In the genomic region with DNA sequence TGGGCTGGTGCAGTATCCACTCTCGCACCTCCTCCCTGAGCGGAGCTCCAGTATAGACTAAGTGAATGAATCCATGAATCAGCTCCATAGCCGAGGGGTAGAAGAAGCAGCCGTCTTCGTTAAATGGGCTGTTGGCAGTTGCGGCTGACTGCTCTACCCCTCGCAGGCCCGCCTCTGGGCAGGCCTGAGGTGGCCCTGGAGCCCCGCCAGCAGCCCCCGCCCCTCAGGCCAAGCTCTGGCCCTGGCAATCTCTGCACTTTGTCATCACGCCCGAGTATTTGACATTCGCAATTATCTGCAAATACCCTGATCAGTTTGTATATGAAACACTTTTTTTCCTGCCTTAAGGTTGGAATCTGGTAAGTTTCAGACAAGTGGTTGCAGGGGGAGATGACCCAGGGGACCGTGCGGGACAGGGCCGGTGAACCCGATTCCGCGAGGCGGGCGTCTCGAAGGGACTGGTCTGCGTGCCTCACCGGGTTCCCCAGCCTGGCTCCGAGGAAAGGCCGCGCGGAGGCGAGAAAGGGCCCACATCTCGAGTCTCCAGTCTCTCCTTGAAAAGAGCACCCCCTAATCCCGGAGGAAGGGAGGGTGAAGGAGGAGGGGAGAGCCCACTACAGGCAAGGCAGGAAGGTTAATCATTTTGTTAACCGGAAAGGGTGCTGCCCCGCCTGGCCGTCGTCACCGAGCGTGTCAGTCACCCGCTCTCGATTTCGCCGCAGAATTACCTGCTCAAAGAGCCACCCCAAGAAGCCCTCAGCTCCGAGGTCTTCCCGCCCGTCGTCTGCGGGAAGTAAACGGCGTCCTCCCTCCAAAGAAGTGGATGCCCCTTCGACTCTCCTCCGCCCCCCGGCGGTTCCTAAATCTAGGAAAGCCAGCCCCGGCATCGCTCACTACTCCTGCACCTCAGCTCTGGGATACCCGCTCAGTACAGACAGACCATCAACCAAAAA, we compare ENCODE assay signal across 1 cellular context.
TF ChIP-seq lines count a peak whose summit lies in the region.

No MANE protein-coding gene starts in this region.

TF ChIP-seq in HepG2, 621 proteins besides CTCF, POLR2A, EP300 and RAD21 (continued from another document):
- TF ChIP-seq, protein P1, sequence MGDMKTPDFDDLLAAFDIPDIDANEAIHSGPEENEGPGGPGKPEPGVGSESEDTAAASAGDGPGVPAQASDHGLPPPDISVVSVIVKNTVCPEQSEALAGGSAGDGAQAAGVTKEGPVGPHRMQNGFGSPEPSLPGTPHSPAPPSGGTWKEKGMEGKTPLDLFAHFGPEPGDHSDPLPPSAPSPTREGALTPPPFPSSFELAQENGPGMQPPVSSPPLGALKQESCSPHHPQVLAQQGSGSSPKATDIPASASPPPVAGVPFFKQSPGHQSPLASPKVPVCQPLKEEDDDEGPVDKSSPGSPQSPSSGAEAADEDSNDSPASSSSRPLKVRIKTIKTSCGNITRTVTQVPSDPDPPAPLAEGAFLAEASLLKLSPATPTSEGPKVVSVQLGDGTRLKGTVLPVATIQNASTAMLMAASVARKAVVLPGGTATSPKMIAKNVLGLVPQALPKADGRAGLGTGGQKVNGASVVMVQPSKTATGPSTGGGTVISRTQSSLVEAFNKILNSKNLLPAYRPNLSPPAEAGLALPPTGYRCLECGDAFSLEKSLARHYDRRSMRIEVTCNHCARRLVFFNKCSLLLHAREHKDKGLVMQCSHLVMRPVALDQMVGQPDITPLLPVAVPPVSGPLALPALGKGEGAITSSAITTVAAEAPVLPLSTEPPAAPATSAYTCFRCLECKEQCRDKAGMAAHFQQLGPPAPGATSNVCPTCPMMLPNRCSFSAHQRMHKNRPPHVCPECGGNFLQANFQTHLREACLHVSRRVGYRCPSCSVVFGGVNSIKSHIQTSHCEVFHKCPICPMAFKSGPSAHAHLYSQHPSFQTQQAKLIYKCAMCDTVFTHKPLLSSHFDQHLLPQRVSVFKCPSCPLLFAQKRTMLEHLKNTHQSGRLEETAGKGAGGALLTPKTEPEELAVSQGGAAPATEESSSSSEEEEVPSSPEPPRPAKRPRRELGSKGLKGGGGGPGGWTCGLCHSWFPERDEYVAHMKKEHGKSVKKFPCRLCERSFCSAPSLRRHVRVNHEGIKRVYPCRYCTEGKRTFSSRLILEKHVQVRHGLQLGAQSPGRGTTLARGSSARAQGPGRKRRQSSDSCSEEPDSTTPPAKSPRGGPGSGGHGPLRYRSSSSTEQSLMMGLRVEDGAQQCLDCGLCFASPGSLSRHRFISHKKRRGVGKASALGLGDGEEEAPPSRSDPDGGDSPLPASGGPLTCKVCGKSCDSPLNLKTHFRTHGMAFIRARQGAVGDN (CRISPR knock-in tag; IDR thresholded peaks at IDR 0.05): 0 out of 2 replicates have a peak, but pooled peaks have one; percentile 28
- TF ChIP-seq CBFB (CRISPR knock-in tag; IDR thresholded peaks at IDR 0.05) (no peak), ZKSCAN1 (IDR thresholded peaks at IDR 0.05; ENCODE audit: low read length) (no peak), ZBTB10 (CRISPR knock-in tag; IDR thresholded peaks at IDR 0.05; ENCODE audit: borderline replicate concordance) (no peak), ZNF446 (CRISPR knock-in tag; IDR thresholded peaks at IDR 0.05) (0 out of 2 replicates have a peak, but pooled peaks have one; percentile 21), ZFY (CRISPR knock-in tag; IDR thresholded peaks at IDR 0.05) (no peak)
TF ChIP-seq in HepG2: peak in this region for 3.
